ENCODE assay signal across 17 cellular contexts in genomic region chr1:91124290-91124975, GRCh38.
A peak's percentile ranks its signal among the peaks of the same experiment; 100 is the strongest.
DNase-seq lines count a peak whose midpoint lies in the region; ATAC-seq lines count a peak whose summit lies in the region.
"Had no signal": no experiment of that assay in that cellular context is flagged by ENCODE, and none has a peak within 500 bp of the region (broad histone marks: within the 10 kb centered on the region; RNA-seq: fewer than 3 reads in every experiment).

No MANE protein-coding gene starts in this region.

- no peaks in the 10 kb centered on the region for H3K36me3 Mint-ChIP-seq in activated CD4-positive, alpha-beta T cell treated with anti-CD3 and anti-CD28 coated beads for 36 hours (ENCODE audit: low read depth)
- no peaks in the 10 kb centered on the region for H3K36me3 Mint-ChIP-seq in activated CD4-positive, alpha-beta T cell treated with anti-CD3 and anti-CD28 coated beads, Interleukin-2, amount 10 ng/mL, durations not matched to agents 7 days and 5 days (ENCODE audit: low read depth)
- H3K36me3 Mint-ChIP-seq in activated T-cell treated with anti-CD3 and anti-CD28 coated beads, Interleukin-2, amount 50 U/mL, for 24 hours (ENCODE audit: low read depth), result no peaks in the 10 kb centered on the region
- no peaks in the 10 kb centered on the region for H3K36me3 Mint-ChIP-seq in naive thymus-derived CD8-positive, alpha-beta T cell
- H3K36me3 Mint-ChIP-seq: activated naive CD4-positive, alpha-beta T cell treated with anti-CD3 and anti-CD28 coated beads, Interleukin-2, amount 50 U/mL, for 24 hours; CD8-positive, alpha-beta memory T cell had no signal

- peaks cover 21% of the 10 kb centered on the region for H3K4me1 Mint-ChIP-seq in activated CD4-positive, alpha-beta T cell treated with anti-CD3 and anti-CD28 coated beads for 36 hours
- H3K4me1 Mint-ChIP-seq in activated CD4-positive, alpha-beta T cell treated with anti-CD3 and anti-CD28 coated beads, Interleukin-2, amount 10 ng/mL, durations not matched to agents 7 days and 5 days, result peaks cover 7% of the 10 kb centered on the region
- H3K4me1 Mint-ChIP-seq in activated T-cell treated with anti-CD3 and anti-CD28 coated beads, Interleukin-2, amount 50 U/mL, for 24 hours (ENCODE audit: low read depth), result peaks cover 25% of the 10 kb centered on the region
- peaks cover 0 to 7% (median 1%) of the 10 kb centered on the region in 4 donors for H3K4me1 Mint-ChIP-seq in naive thymus-derived CD8-positive, alpha-beta T cell
- H3K4me1 Mint-ChIP-seq: activated naive CD4-positive, alpha-beta T cell treated with anti-CD3 and anti-CD28 coated beads, Interleukin-2, amount 50 U/mL, for 24 hours had no signal

- peak overlapping the region; percentile 5 for H3K4me3 Mint-ChIP-seq in activated CD4-positive, alpha-beta T cell treated with anti-CD3 and anti-CD28 coated beads for 36 hours
- no peak overlapping the region for H3K4me3 Mint-ChIP-seq in activated CD4-positive, alpha-beta T cell treated with anti-CD3 and anti-CD28 coated beads, Interleukin-2, amount 10 ng/mL, durations not matched to agents 7 days and 5 days
- peak overlapping the region; percentile 16 for H3K4me3 Mint-ChIP-seq in activated T-cell treated with anti-CD3 and anti-CD28 coated beads, Interleukin-2, amount 50 U/mL, for 24 hours
- no peak overlapping the region for H3K4me3 Mint-ChIP-seq in naive thymus-derived CD8-positive, alpha-beta T cell
- H3K4me3 Mint-ChIP-seq: activated naive CD4-positive, alpha-beta T cell treated with anti-CD3 and anti-CD28 coated beads, Interleukin-2, amount 50 U/mL, for 24 hours had no signal

- H4K12ac ChIP-seq in trophoblast cell (ENCODE audit: low read depth, low read length), result no peak overlapping the region

- H3K9me3 Mint-ChIP-seq in activated CD4-positive, alpha-beta T cell treated with anti-CD3 and anti-CD28 coated beads for 36 hours (ENCODE audit: low read depth), result no peaks in the 10 kb centered on the region
- H3K9me3 Mint-ChIP-seq in activated CD4-positive, alpha-beta T cell treated with anti-CD3 and anti-CD28 coated beads, Interleukin-2, amount 10 ng/mL, durations not matched to agents 7 days and 5 days, result no peaks in the 10 kb centered on the region
- H3K9me3 Mint-ChIP-seq in activated T-cell treated with anti-CD3 and anti-CD28 coated beads, Interleukin-2, amount 50 U/mL, for 24 hours, result no peaks in the 10 kb centered on the region
- H3K9me3 Mint-ChIP-seq in naive thymus-derived CD8-positive, alpha-beta T cell, result no peaks in the 10 kb centered on the region
- H3K9me3 Mint-ChIP-seq: activated naive CD4-positive, alpha-beta T cell treated with anti-CD3 and anti-CD28 coated beads, Interleukin-2, amount 50 U/mL, for 24 hours; CD8-positive, alpha-beta memory T cell had no signal

- CTCF ChIA-PET in activated CD4-positive, alpha-beta T cell treated with anti-CD3 and anti-CD28 coated beads for 36 hours (lab: Charles Lee), result interaction anchor here (1.0 to 1.9 kb wide), 6 partner anchors 19 to 607 kb away, joined by 3 to 6 read pairs (median 3); no protein-coding TSS in a partner anchor
- CTCF ChIA-PET in activated CD4-positive, alpha-beta T cell treated with anti-CD3 and anti-CD28 coated beads, Interleukin-2, amount 10 ng/mL, durations not matched to agents 7 days and 5 days (lab: Charles Lee), result interaction anchor here (0.6 to 1.2 kb wide), 4 partner anchors 9 to 40 kb away, joined by 3 to 4 read pairs (median 4); no protein-coding TSS in a partner anchor

- POLR2A ChIA-PET in activated CD4-positive, alpha-beta T cell treated with anti-CD3 and anti-CD28 coated beads for 36 hours (lab: Charles Lee), result no interaction called here
- POLR2A ChIA-PET in activated CD4-positive, alpha-beta T cell treated with anti-CD3 and anti-CD28 coated beads, Interleukin-2, amount 10 ng/mL, durations not matched to agents 7 days and 5 days (lab: Charles Lee), result no interaction called here
- POLR2A ChIA-PET in naive thymus-derived CD8-positive, alpha-beta T cell (lab: Charles Lee), result no interaction called here

- no peak overlapping the region for H3K4me3 ChIP-seq in trophoblast cell (ENCODE audit: low read depth, low read length)
- H3K4me3 ChIP-seq: heart left ventricle, tibial nerve had no signal

- no peak overlapping the region for H2AK5ac ChIP-seq in trophoblast cell (ENCODE audit: low read length)

- peaks cover 12% of the 10 kb centered on the region for H3K27me3 Mint-ChIP-seq in activated CD4-positive, alpha-beta T cell treated with anti-CD3 and anti-CD28 coated beads for 36 hours
- H3K27me3 Mint-ChIP-seq in activated CD4-positive, alpha-beta T cell treated with anti-CD3 and anti-CD28 coated beads, Interleukin-2, amount 10 ng/mL, durations not matched to agents 7 days and 5 days, result no peaks in the 10 kb centered on the region
- peaks cover 15% of the 10 kb centered on the region for H3K27me3 Mint-ChIP-seq in activated T-cell treated with anti-CD3 and anti-CD28 coated beads, Interleukin-2, amount 50 U/mL, for 24 hours
- peaks cover 0 to 6% (median 0%) of the 10 kb centered on the region in 5 donors for H3K27me3 Mint-ChIP-seq in naive thymus-derived CD8-positive, alpha-beta T cell

- no peak overlapping the region for H3K23ac ChIP-seq in trophoblast cell (ENCODE audit: low read length)

- no CpG with 5 or more reads among the region's 6 CpGs for WGBS in trophoblast cell (ENCODE audit: extremely low coverage, insufficient coverage, insufficient read length)

- no peak overlapping the region for H3K4me2 ChIP-seq in trophoblast cell (ENCODE audit: low read length)

- no peak overlapping the region for H3K18ac ChIP-seq in trophoblast cell (ENCODE audit: low read length)

- DNase-seq in activated CD4-positive, alpha-beta T cell treated with anti-CD3 and anti-CD28 coated beads for 36 hours, result peak; percentile 50
- DNase-seq in activated CD4-positive, alpha-beta T cell treated with anti-CD3 and anti-CD28 coated beads, Interleukin-2, amount 10 ng/mL, durations not matched to agents 7 days and 5 days, result no peak
- DNase-seq in activated T-cell treated with anti-CD3 and anti-CD28 coated beads, Interleukin-2, amount 50 U/mL, for 24 hours, result no peak
- DNase-seq in trophoblast cell (peak; percentile 52 to 59), AG20443 (ENCODE audit: low spot score) (no peak)
- no peak for DNase-seq in naive thymus-derived CD8-positive, alpha-beta T cell
- no peak for DNase-seq in stimulated activated naive CD4-positive, alpha-beta T cell (lab: John Stamatoyannopoulos, UW)
- DNase-seq: 8988T; central memory CD4-positive, alpha-beta T cell; NCI-H2171; WERI-Rb-1 had no signal

- H4K8ac ChIP-seq in trophoblast cell (ENCODE audit: low read depth, low read length), result no peak overlapping the region

- peak; percentile 82 for ATAC-seq in activated CD4-positive, alpha-beta T cell treated with anti-CD3 and anti-CD28 coated beads for 36 hours
- peak; percentile 63 for ATAC-seq in HG02610 (IDR thresholded peaks at IDR 0.05; ENCODE audit: unreplicated experiment)
- no peak for ATAC-seq in naive thymus-derived CD8-positive, alpha-beta T cell
- ATAC-seq: SK-N-SH treated with all-trans-retinoic acid at 6 μM for 48 hours had no signal

- H3K9ac ChIP-seq in trophoblast cell (ENCODE audit: low read length), result no peak overlapping the region

- H3K27me3 ChIP-seq in trophoblast cell (ENCODE audit: insufficient read depth, low read length), result no peaks in the 10 kb centered on the region
- H3K27me3 ChIP-seq: tibial nerve had no signal

- no peak overlapping the region for H4K91ac ChIP-seq in trophoblast cell (ENCODE audit: low read depth, low read length)

- peak overlapping the region; percentile 76 for H3K27ac Mint-ChIP-seq in activated CD4-positive, alpha-beta T cell treated with anti-CD3 and anti-CD28 coated beads for 36 hours
- H3K27ac Mint-ChIP-seq in activated CD4-positive, alpha-beta T cell treated with anti-CD3 and anti-CD28 coated beads, Interleukin-2, amount 10 ng/mL, durations not matched to agents 7 days and 5 days, result no peak overlapping the region
- peak overlapping the region; percentile 93 for H3K27ac Mint-ChIP-seq in activated T-cell treated with anti-CD3 and anti-CD28 coated beads, Interleukin-2, amount 50 U/mL, for 24 hours
- H3K27ac Mint-ChIP-seq in naive thymus-derived CD8-positive, alpha-beta T cell, result no peak overlapping the region
- H3K27ac Mint-ChIP-seq: activated naive CD4-positive, alpha-beta T cell treated with anti-CD3 and anti-CD28 coated beads, Interleukin-2, amount 50 U/mL, for 24 hours had no signal

- H3K36me3 ChIP-seq in trophoblast cell (ENCODE audit: control insufficient read depth in 1 of 2, insufficient read depth in 2 of 2, low read length in 2 of 2), result no peaks in the 10 kb centered on the region
- H3K36me3 ChIP-seq: heart left ventricle, tibial nerve, WERI-Rb-1 had no signal

- no peak overlapping the region for H2BK12ac ChIP-seq in trophoblast cell (ENCODE audit: low read length)

- H3K9me3 ChIP-seq in trophoblast cell (ENCODE audit: insufficient read depth, low read depth, low read length), result no peaks in the 10 kb centered on the region
- H3K9me3 ChIP-seq: heart left ventricle, tibial nerve had no signal

- H3K27ac ChIP-seq in trophoblast cell (ENCODE audit: low read depth, low read length), result no peak overlapping the region
- H3K27ac ChIP-seq: heart left ventricle, tibial nerve, WERI-Rb-1 had no signal

- intact Hi-C loops in activated CD4-positive, alpha-beta T cell treated with anti-CD3 and anti-CD28 coated beads for 36 hours (cut with DNase I, micrococcal nuclease), result loop anchor here in 1 of 2 experiments (2.0 kb wide), 1 partner anchor 102 kb away; the partner anchor contains the start of gene ZNF644

- no peaks in the 10 kb centered on the region for H3K79me2 ChIP-seq in trophoblast cell (ENCODE audit: control insufficient read depth, insufficient read depth, low read length, poor library complexity)

- peaks cover 4% of the 10 kb centered on the region for H3K79me1 ChIP-seq in trophoblast cell (ENCODE audit: low read length)

- H2AFZ ChIP-seq in trophoblast cell (ENCODE audit: insufficient read depth, low read length, poor library complexity), result no peak overlapping the region

- no peak overlapping the region for H2BK5ac ChIP-seq in trophoblast cell (ENCODE audit: low read depth, low read length, poor library complexity)

- H3K4ac ChIP-seq in trophoblast cell (ENCODE audit: low read depth, low read length), result no peak overlapping the region

- no peak overlapping the region for H2BK120ac ChIP-seq in trophoblast cell (ENCODE audit: insufficient read depth, low read length, poor library complexity)

- peaks cover 16 to 17% of the 10 kb centered on the region in 2 experiments for H3K4me1 ChIP-seq in trophoblast cell (ENCODE audit: control insufficient read depth in 1 of 2, insufficient read depth in 2 of 2, low read length in 2 of 2)
- H3K4me1 ChIP-seq: heart left ventricle had no signal

- no peak overlapping the region for H3K14ac ChIP-seq in trophoblast cell (ENCODE audit: low read length)

Comparison
In these comparisons a context has a peak if more than half of its experiments do, and no peak if none do; other contexts are left out.
1. DNase-seq: peak in activated CD4-positive, alpha-beta T cell treated with anti-CD3 and anti-CD28 coated beads for 36 hours (single experiment) and trophoblast cell (2 of 2); none in activated CD4-positive, alpha-beta T cell treated with anti-CD3 and anti-CD28 coated beads, Interleukin-2, amount 10 ng/mL, durations not matched to agents 7 days and 5 days (single experiment), activated T-cell treated with anti-CD3 and anti-CD28 coated beads, Interleukin-2, amount 50 U/mL, for 24 hours (single experiment), naive thymus-derived CD8-positive, alpha-beta T cell (0 of 10), AG20443 (single experiment) and stimulated activated naive CD4-positive, alpha-beta T cell (0 of 6).
2. H3K27ac Mint-ChIP-seq: peak in activated CD4-positive, alpha-beta T cell treated with anti-CD3 and anti-CD28 coated beads for 36 hours (single experiment) and activated T-cell treated with anti-CD3 and anti-CD28 coated beads, Interleukin-2, amount 50 U/mL, for 24 hours (single experiment); none in activated CD4-positive, alpha-beta T cell treated with anti-CD3 and anti-CD28 coated beads, Interleukin-2, amount 10 ng/mL, durations not matched to agents 7 days and 5 days (single experiment) and naive thymus-derived CD8-positive, alpha-beta T cell (0 of 10).
3. H3K4me3 Mint-ChIP-seq: peak in activated CD4-positive, alpha-beta T cell treated with anti-CD3 and anti-CD28 coated beads for 36 hours (single experiment) and activated T-cell treated with anti-CD3 and anti-CD28 coated beads, Interleukin-2, amount 50 U/mL, for 24 hours (single experiment); none in activated CD4-positive, alpha-beta T cell treated with anti-CD3 and anti-CD28 coated beads, Interleukin-2, amount 10 ng/mL, durations not matched to agents 7 days and 5 days (single experiment) and naive thymus-derived CD8-positive, alpha-beta T cell (0 of 10).
4. ATAC-seq: peak in activated CD4-positive, alpha-beta T cell treated with anti-CD3 and anti-CD28 coated beads for 36 hours (single experiment) and HG02610 (single experiment); none in naive thymus-derived CD8-positive, alpha-beta T cell (0 of 2).